In the genomic region with DNA sequence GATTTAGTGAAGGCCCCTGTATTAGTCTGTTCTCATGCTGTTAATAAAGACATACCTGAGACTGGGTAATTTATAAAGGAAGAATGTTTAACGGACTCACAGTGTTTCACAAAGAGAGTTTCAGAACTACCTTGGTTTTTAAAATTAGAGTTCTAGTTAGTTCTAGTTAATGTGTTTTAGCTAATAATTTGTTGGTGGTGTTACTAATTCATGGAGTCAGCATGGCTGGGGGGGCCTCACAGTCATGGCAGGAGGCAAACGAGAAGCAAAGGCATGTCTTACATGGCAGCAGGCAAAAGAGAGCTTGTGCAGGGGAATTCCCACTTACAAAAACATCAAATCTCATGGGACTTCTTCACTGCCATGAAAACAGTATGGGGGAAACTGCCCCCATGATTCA, we compare ENCODE assay signal across 36 cellular contexts. TPM values are rescaled to one million over a fixed set of nuclear protein-coding genes. Genes with fewer than 3 reads are reported as not detected.
"Had no signal": no experiment of that assay in that cellular context is flagged by ENCODE, and none has a peak within 500 bp of the region (broad histone marks: within the 10 kb centered on the region; RNA-seq: fewer than 3 reads in every experiment).

No MANE protein-coding gene starts in this region.

- H3K4me3 ChIP-seq: adrenal gland, body of pancreas, breast epithelium had no signal

- DNase-seq: activated B cell treated with CpG ODN at 0.5 μM for 24 hours; activated CD4-positive, alpha-beta memory T cell treated with anti-CD3 and anti-CD28 coated beads for 36 hours; activated CD4-positive, alpha-beta T cell treated with anti-CD3 and anti-CD28 coated beads for 4 hours; activated CD4-positive, alpha-beta T cell treated with anti-CD3 and anti-CD28 coated beads, Interleukin-2, amount 10 ng/mL, durations not matched to agents 24 days and 14 days; activated CD4-positive, alpha-beta T cell treated with anti-CD3 and anti-CD28 coated beads, Interleukin-2, amount 50 U/mL, for 1 hour; activated CD4-positive, alpha-beta T cell treated with anti-CD3 and anti-CD28 coated beads, Interleukin-2, amount 50 U/mL, for 4 hours; activated CD4-positive, CD25-positive, alpha-beta regulatory T cell treated with anti-CD3 and anti-CD28 coated beads, Interleukin-2, amount 50 U/mL, for 72 hours; activated CD8-positive, alpha-beta memory T cell treated with anti-CD3 and anti-CD28 coated beads, Interleukin-2, amount 50 U/mL, for 4 hours; activated CD8-positive, alpha-beta T cell treated with anti-CD3 and anti-CD28 coated beads for 36 hours; activated effector memory CD4-positive, alpha-beta T cell treated with anti-CD3 and anti-CD28 coated beads, Interleukin-2, amount 50 U/mL, for 16 hours; activated gamma-delta T cell treated with Interleukin-2 at 50 U/mL for 16 hours; activated naive CD4-positive, alpha-beta T cell; activated naive CD4-positive, alpha-beta T cell treated with anti-CD3 and anti-CD28 coated beads for 36 hours; activated naive CD4-positive, alpha-beta T cell treated with anti-CD3 and anti-CD28 coated beads, Interleukin-2, amount 50 U/mL, for 16 hours; activated naive CD8-positive, alpha-beta T cell treated with anti-CD3 and anti-CD28 coated beads for 36 hours; activated T-cell treated with anti-CD3 and anti-CD28 coated beads for 4 hours; activated T-cell treated with anti-CD3 and anti-CD28 coated beads, Interleukin-2, amount 50 U/mL, for 1 hour; activated T-cell treated with anti-CD3 and anti-CD28 coated beads, Interleukin-2, amount 50 U/mL, for 4 hours; activated T-cell treated with anti-CD3 and anti-CD28 coated beads, Interleukin-2, amount 50 U/mL, for 72 hours; adrenal gland; amniotic stem cell; aorta; body of pancreas; brain microvascular endothelial cell; central memory CD4-positive, alpha-beta T cell; T-helper 1 cell; T-helper 2 cell; T-helper 9 cell had no signal

- FAIRE-seq: astrocyte, TTC549 had no signal

- H3K27me3 ChIP-seq: adrenal gland, body of pancreas, brain microvascular endothelial cell, breast epithelium had no signal

- H3K9me3 ChIP-seq: adrenal gland, body of pancreas, breast epithelium had no signal

- H3K36me3 ChIP-seq: adrenal gland, brain microvascular endothelial cell, breast epithelium had no signal

- H3K4me1 ChIP-seq: body of pancreas, breast epithelium had no signal

- H3K27ac ChIP-seq: adrenal gland, body of pancreas, brain microvascular endothelial cell, breast epithelium, VCaP had no signal

RNA-seq across cellular contexts. Expression of a gene that starts 12.0 kb away (rescaled TPM):
- total RNA-seq: activated B cell treated with CpG ODN at 0.5 μM for 24 hours; activated CD8-positive, alpha-beta memory T cell treated with anti-CD3 and anti-CD28 coated beads for 36 hours; activated CD8-positive, alpha-beta T cell treated with anti-CD3 and anti-CD28 coated beads for 36 hours; activated naive CD4-positive, alpha-beta T cell treated with anti-CD3 and anti-CD28 coated beads for 36 hours; activated naive CD8-positive, alpha-beta T cell treated with anti-CD3 and anti-CD28 coated beads for 36 hours; aorta; astrocyte; body of pancreas; breast epithelium; cardiac septum had no signal
- polyA plus RNA-seq: aorta had no signal

RNA-seq across cellular contexts. Expression of a gene that starts 44.4 kb away (rescaled TPM):
- total RNA-seq: activated B cell treated with CpG ODN at 0.5 μM for 24 hours; activated CD4-positive, alpha-beta memory T cell treated with anti-CD3 and anti-CD28 coated beads for 36 hours; activated CD4-positive, alpha-beta T cell treated with anti-CD3 and anti-CD28 coated beads, Interleukin-2, amount 10 ng/mL, durations not matched to agents 24 days and 14 days; activated CD8-positive, alpha-beta memory T cell treated with anti-CD3 and anti-CD28 coated beads for 36 hours; activated CD8-positive, alpha-beta T cell treated with anti-CD3 and anti-CD28 coated beads for 36 hours; activated naive CD8-positive, alpha-beta T cell treated with anti-CD3 and anti-CD28 coated beads for 36 hours; activated T-cell treated with anti-CD3 and anti-CD28 coated beads, Interleukin-2, amount 50 U/mL, for 72 hours; activated T-helper 17 cell treated with anti-CD3 and anti-CD28 coated beads, Interleukin-2, amount 50 U/mL, for 72 hours; adrenal gland; aorta; astrocyte; body of pancreas; breast epithelium; cardiac septum had no signal
- polyA plus RNA-seq: adrenal gland, aorta had no signal

RNA-seq across cellular contexts. Expression of a gene that starts 54.2 kb away (rescaled TPM):
- total RNA-seq: activated B cell treated with CpG ODN at 0.5 μM for 24 hours; activated CD4-positive, alpha-beta memory T cell treated with anti-CD3 and anti-CD28 coated beads for 36 hours; activated CD8-positive, alpha-beta memory T cell treated with anti-CD3 and anti-CD28 coated beads for 36 hours; activated CD8-positive, alpha-beta T cell treated with anti-CD3 and anti-CD28 coated beads for 36 hours; activated naive CD4-positive, alpha-beta T cell treated with anti-CD3 and anti-CD28 coated beads for 36 hours; activated naive CD8-positive, alpha-beta T cell treated with anti-CD3 and anti-CD28 coated beads for 36 hours; activated T-cell treated with anti-CD3 and anti-CD28 coated beads, Interleukin-2, amount 50 U/mL, for 4 hours; activated T-helper 1 cell treated with anti-CD3 and anti-CD28 coated beads, Interleukin-12 subunit alpha, Interleukin-12 subunit beta, Interleukin-2, Interleukin-4 antibody, amounts not matched to agents 30 ng/mL and 10 ng/mL and 1 ng/mL, durations not matched to agents 14 hours and 24 hours and 36 hours; activated T-helper 17 cell treated with anti-CD3 and anti-CD28 coated beads, Interleukin-2, amount 50 U/mL, for 72 hours; aorta; astrocyte; body of pancreas; breast epithelium; cardiac septum had no signal
- polyA plus RNA-seq: aorta had no signal
